ENCODE assay signal across 9 cellular contexts in genomic region chr3:187150599-187150998, GRCh38. TPM values are rescaled to one million over a fixed set of nuclear protein-coding genes. Genes with fewer than 3 reads are reported as not detected.
DNase-seq lines count a peak whose midpoint lies in the region; ATAC-seq, FAIRE-seq and TF ChIP-seq lines count a peak whose summit lies in the region.
"Had no signal": no experiment of that assay in that cellular context is flagged by ENCODE, and none has a peak within 500 bp of the region (broad histone marks: within the 10 kb centered on the region; RNA-seq: fewer than 3 reads in every experiment).

No MANE protein-coding gene starts in this region.

- H3K27ac Mint-ChIP-seq in activated B cell treated with CpG ODN at 0.5 μM for 24 hours: no peak overlapping the region

- no peaks in the 10 kb centered on the region for H3F3A ChIP-seq in PC-9 (ENCODE audit: insufficient read depth, low read depth)

- no peak overlapping the region for H3K4me3 ChIP-seq in PC-9

- CTCF ChIA-PET in activated B cell treated with CpG ODN at 0.5 μM for 24 hours (lab: Charles Lee): interaction anchor here (0.9 to 6.8 kb wide), 17 partner anchors 9 to 312 kb away, joined by 3 to 168 read pairs (median 4); partner anchors contain the start of gene RPL39L
- CTCF ChIA-PET in PC-9 (lab: Charles Lee): interaction anchor here (0.6 to 1.0 kb wide), 2 partner anchors 37 to 517 kb away, joined by 3 to 4 read pairs; no protein-coding TSS in a partner anchor

- H3K79me2 ChIP-seq in PC-9 (ENCODE audit: low read depth): no peaks in the 10 kb centered on the region

- H2AFZ ChIP-seq in PC-9: no peak overlapping the region

- POLR2A ChIA-PET in activated B cell treated with CpG ODN at 0.5 μM for 24 hours (lab: Charles Lee) (interaction anchor here (1.1 to 2.0 kb wide), 3 partner anchors 11 to 301 kb away, joined by 4 to 12 read pairs (median 6); partner anchors contain the start of gene RPL39L), PC-9 (lab: Charles Lee; ENCODE audit: unreplicated experiment) (no interaction called here)

- peaks cover 7% of the 10 kb centered on the region for H3K36me3 Mint-ChIP-seq in activated B cell treated with CpG ODN at 0.5 μM for 24 hours (ENCODE audit: low read depth)

- peak; percentile 17 to 22 for DNase-seq in NCI-H526 (lab: John Stamatoyannopoulos, UW)
- no peak for DNase-seq in NCI-H526 treated with DMSO at 0.1 percent for 48 hours (lab: John Stamatoyannopoulos, UW)
- DNase-seq in activated B cell treated with CpG ODN at 0.5 μM for 24 hours: peak; percentile 54
- DNase-seq in effector CD4-positive, alpha-beta T cell: peak; percentile 52
- DNase-seq in stimulated activated CD8-positive, alpha-beta memory T cell treated with anti-CD3 and anti-CD28 coated beads, Interleukin-12 subunit alpha, Interleukin-12 subunit beta, amount 100 ng/mL, for 24 hours (ENCODE audit: extremely low read depth): peak; percentile 30
- no peak for DNase-seq in PC-9
- no peak for DNase-seq in GM12891 (ENCODE audit: insufficient read length, low spot score)

- no peaks in the 10 kb centered on the region for H3K4me1 Mint-ChIP-seq in activated B cell treated with CpG ODN at 0.5 μM for 24 hours

- H3K36me3 ChIP-seq in PC-9 (ENCODE audit: low read depth): no peaks in the 10 kb centered on the region

- no TSS peak for BruUV-seq in PC-9 (replicated peaks; lab: Mats Ljungman, UMichigan)

- peaks cover 6% of the 10 kb centered on the region; the same call in 1 of the 2 replicates for H3K9me3 ChIP-seq in PC-9 (ENCODE audit: insufficient read depth, low read depth)

- H4K20me1 ChIP-seq in PC-9 (ENCODE audit: insufficient read depth): no peaks in the 10 kb centered on the region

- H3K27ac ChIP-seq in PC-9: no peak overlapping the region

- TF ChIP-seq POLR2A in GM12891 (IDR thresholded peaks at IDR 0.05; ENCODE audit: low read depth, low read length): no peak

- no peaks in the 10 kb centered on the region for H3K9me2 ChIP-seq in PC-9 (ENCODE audit: insufficient read depth)

- no peaks in the 10 kb centered on the region for H3K27me3 ChIP-seq in PC-9 (ENCODE audit: insufficient read depth, low read depth)

- ATAC-seq in activated B cell treated with CpG ODN at 0.5 μM for 24 hours (ENCODE audit: low read depth) (peak; percentile 66), GM21423 (IDR thresholded peaks at IDR 0.05; ENCODE audit: unreplicated experiment) (no peak)

- H3K4me3 Mint-ChIP-seq in activated B cell treated with CpG ODN at 0.5 μM for 24 hours: no peak overlapping the region

- H3K4me2 ChIP-seq in PC-9: no peak overlapping the region

- peaks cover 9% of the 10 kb centered on the region for H3K9me3 Mint-ChIP-seq in activated B cell treated with CpG ODN at 0.5 μM for 24 hours

- peaks cover 5% of the 10 kb centered on the region for H3K27me3 Mint-ChIP-seq in activated B cell treated with CpG ODN at 0.5 μM for 24 hours

- no peak for FAIRE-seq in GM12891 (lab: Jason Lieb, UNC)

- no peaks in the 10 kb centered on the region for H3K4me1 ChIP-seq in PC-9 (replicated peaks; ENCODE audit: insufficient read depth)

- intact Hi-C loops in activated B cell treated with CpG ODN at 0.5 μM for 24 hours (cut with micrococcal nuclease) (loop anchor here (1.0 to 5.0 kb wide), 4 partner anchors 11 to 301 kb away; partner anchors contain the start of genes RPL39L and ST6GAL1), PC-9 (cut with micrococcal nuclease; ENCODE audit: unreplicated experiment) (no loop called here)

- TF ChIP-seq CTCF in activated B cell treated with CpG ODN at 0.5 μM for 24 hours (IDR thresholded peaks at IDR 0.05) (no peak), PC-9 (conservative IDR thresholded peaks at IDR 0.05) (no peak; the same call in 1 of the 2 replicates)

TF ChIP-seq in GM12891, 5 proteins besides CTCF, POLR2A, EP300 and RAD21:
- TF ChIP-seq POLR2AphosphoS5 (IDR thresholded peaks at IDR 0.05; ENCODE audit: low read depth, low read length) (no peak), POU2F2 (IDR thresholded peaks at IDR 0.05; ENCODE audit: low read depth, low read length) (no peak), TAF1 (IDR thresholded peaks at IDR 0.05; ENCODE audit: low read depth, low read length) (no peak), PAX5 (IDR thresholded peaks at IDR 0.05; ENCODE audit: insufficient read depth, low read length, severe bottlenecking) (no peak), SPI1 (IDR thresholded peaks at IDR 0.05; ENCODE audit: low read depth, low read length) (no peak)

RNA-seq across cellular contexts. Expression of gene RPL39L, which starts 11.3 kb away (rescaled TPM):
- total RNA-seq in activated B cell treated with CpG ODN at 0.5 μM for 24 hours (4.7 and 6.9 TPM in 2 replicates), PC-9 (2021) (73.9 and 81.3 TPM in 2 replicates)
- 18.9 TPM for polyA plus RNA-seq in GM12891 (2012; ENCODE audit: low read depth, missing spikeins)

RNA-seq across cellular contexts. Expression of gene RTP1, which starts 46.7 kb away (rescaled TPM):
- not detected in 2 replicates for total RNA-seq in activated B cell treated with CpG ODN at 0.5 μM for 24 hours
- total RNA-seq in PC-9 (2021): not detected in 2 replicates
- polyA plus RNA-seq in GM12891 (2012; ENCODE audit: low read depth, missing spikeins): not detected
- total RNA-seq: mononuclear cell had no signal

Comparison
In these comparisons a context has a peak if more than half of its experiments do, and no peak if none do; other contexts are left out.
1. DNase-seq: peak in NCI-H526 (2 of 2), activated B cell treated with CpG ODN at 0.5 μM for 24 hours (single experiment), effector CD4-positive, alpha-beta T cell (single experiment) and stimulated activated CD8-positive, alpha-beta memory T cell treated with anti-CD3 and anti-CD28 coated beads, Interleukin-12 subunit alpha, Interleukin-12 subunit beta, amount 100 ng/mL, for 24 hours (single experiment); none in NCI-H526 treated with DMSO at 0.1 percent for 48 hours (single experiment), PC-9 (0 of 2) and GM12891 (single experiment).